Comparison of ENCODE assay signal across 23 cellular contexts in the genomic region with DNA sequence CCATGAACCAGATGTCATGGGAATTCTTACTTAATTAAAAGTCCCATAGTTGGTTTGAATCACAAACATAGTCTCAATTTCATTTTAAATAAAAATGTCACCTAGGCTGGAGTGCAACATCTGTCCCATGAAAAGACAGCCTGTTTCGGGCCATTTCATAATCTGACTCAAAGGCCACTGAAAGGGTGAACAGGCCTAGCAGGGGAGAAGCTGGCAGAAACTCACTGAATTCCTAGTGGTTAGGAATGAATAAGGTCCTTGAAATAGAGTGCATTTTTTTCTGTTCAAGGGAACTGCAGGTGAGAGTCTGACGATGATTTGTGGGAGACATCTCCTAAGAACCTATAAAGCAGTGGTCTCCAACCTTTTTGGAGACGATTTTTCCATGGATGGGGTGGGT.
"Had no signal": no experiment of that assay in that cellular context is flagged by ENCODE, and none has a peak within 500 bp of the region (broad histone marks: within the 10 kb centered on the region; RNA-seq: fewer than 3 reads in every experiment).

No MANE protein-coding gene starts in this region.

- H3K9me3 ChIP-seq: heart left ventricle, left ventricle myocardium inferior, lower lobe of right lung, prostate gland, spleen, tibial nerve, upper lobe of right lung, vagina had no signal

- H3K79me2 ChIP-seq: parathyroid adenoma had no signal

- H3K36me3 ChIP-seq: heart left ventricle, left ventricle myocardium inferior, lower lobe of right lung, prostate gland, spleen, tibial nerve, upper lobe of right lung, vagina had no signal

- H3K9ac ChIP-seq: parathyroid adenoma had no signal

- ATAC-seq: heart left ventricle; lower lobe of right lung; natural killer cell treated with Interleukin-12 subunit alpha and Interleukin-12 subunit beta and Interleukin-15 and Interleukin-18, amount 100 ng/mL, for 72 hours; sciatic nerve; stimulated activated memory B cell treated with anti-CD40 and anti-IgM and Interleukin-4, amounts not matched to agents 10 μg/mL and 1 μg/mL and 100 μg/mL, for 72 hours; upper lobe of right lung had no signal

- DNase-seq: dorsolateral prefrontal cortex; effector CD8-positive, alpha-beta T cell; heart left ventricle; hypothalamus; left ventricle myocardium inferior; lower lobe of right lung; midbrain; retina; spleen; stimulated activated CD4-positive, alpha-beta T cell treated with anti-CD3 and anti-CD28 coated beads, Interleukin-15, amount 100 ng/mL, for 24 hours; stimulated activated CD4-positive, alpha-beta T cell treated with anti-CD3 and anti-CD28 coated beads, Interleukin-1b, Interleukin-23, amount 100 ng/mL, for 48 hours; stimulated activated CD4-positive, alpha-beta T cell treated with anti-CD3 and anti-CD28 coated beads, Interleukin-4, amount 100 ng/mL, for 24 hours; upper lobe of right lung had no signal

- H3K4me1 ChIP-seq: heart left ventricle, left ventricle myocardium inferior, lower lobe of right lung, parathyroid adenoma, prostate gland, spleen, tibial nerve, upper lobe of right lung, vagina had no signal

- H3K27me3 ChIP-seq: dorsolateral prefrontal cortex, spleen, tibial nerve, upper lobe of right lung, vagina had no signal

- H2AFZ ChIP-seq: parathyroid adenoma had no signal

- H3K27ac ChIP-seq: coronary artery, dorsolateral prefrontal cortex, heart left ventricle, left ventricle myocardium inferior, lower lobe of right lung, parathyroid adenoma, prostate gland, spleen, tibial nerve, upper lobe of right lung, vagina had no signal

- H3K4me3 ChIP-seq: coronary artery, dorsolateral prefrontal cortex, heart left ventricle, left ventricle myocardium inferior, lower lobe of right lung, prostate gland, spleen, tibial nerve, upper lobe of right lung, vagina had no signal

- FAIRE-seq: frontal cortex, islet of Langerhans had no signal
